8 cellular contexts compared by ENCODE assay signal in genomic region chr6:29887819-29888581, GRCh38. TPM values are rescaled to one million over a fixed set of nuclear protein-coding genes. Genes with fewer than 3 reads are reported as not detected.
DNase-seq lines count a peak whose midpoint lies in the region; ATAC-seq and TF ChIP-seq lines count a peak whose summit lies in the region.

No MANE protein-coding gene starts in this region.

- H3K27ac ChIP-seq in duodenal mucosa (ENCODE audit: low read depth, low read length) (peak overlapping the region; percentile 83), lung (ENCODE audit: low read depth in 1 of 2, low read length in 1 of 2) (peak overlapping the region; percentile 34 to 97), vagina (no peak overlapping the region)

- TF ChIP-seq CTCF in lung (IDR thresholded peaks at IDR 0.05; ENCODE audit: control extremely low read depth, extremely low read depth) (no peak), vagina (IDR thresholded peaks at IDR 0.05) (no peak)

- intact Hi-C loops in vagina (cut with DNase I), result no loop called here

- DNase-seq in DMS53 (lab: John Stamatoyannopoulos, UW) (peak; percentile 93), HuH-7 (ENCODE audit: low spot score) (peak; percentile 28), lung (ENCODE audit: low spot score) (peak; percentile 89), vagina (ENCODE audit: extremely low spot score in 2 of 2) (no peak)
- peak; percentile 80 to 85 for DNase-seq in activated CD4-positive, alpha-beta T cell treated with anti-CD3 and anti-CD28 coated beads, Interleukin-2, amount 50 U/mL, for 48 hours
- peak; percentile 53 to 60 (median 58) for DNase-seq in stimulated activated CD4-positive, alpha-beta T cell treated with anti-CD3 and anti-CD28 coated beads, TNF-alpha, amount 100 ng/mL, for 48 hours (ENCODE audit: low read depth in 3 of 3)

- H3K4me1 ChIP-seq in duodenal mucosa (ENCODE audit: control insufficient read depth in 1 of 2, insufficient read depth in 2 of 2, low read length in 2 of 2) (peaks cover 8 to 20% of the 10 kb centered on the region in 2 donors), lung (ENCODE audit: control insufficient read depth in 2 of 2, insufficient read depth in 2 of 2, low read length in 2 of 2) (peaks cover 0 to 2% of the 10 kb centered on the region in 2 donors), vagina (no peaks in the 10 kb centered on the region)

- H3K27me3 ChIP-seq in duodenal mucosa (ENCODE audit: control insufficient read depth in 1 of 2, insufficient read depth in 2 of 2, low read length in 2 of 2) (no peaks in the 10 kb centered on the region), lung (ENCODE audit: control insufficient read depth, insufficient read depth) (no peaks in the 10 kb centered on the region), vagina (no peaks in the 10 kb centered on the region)

- H3K36me3 ChIP-seq in duodenal mucosa (ENCODE audit: control insufficient read depth in 1 of 2, insufficient read depth in 2 of 2, low read length in 2 of 2) (peaks cover under 1 to 11% of the 10 kb centered on the region in 2 donors), lung (ENCODE audit: control insufficient read depth in 2 of 2, insufficient read depth in 2 of 2, low read length in 2 of 2) (peaks cover 0 to 1% of the 10 kb centered on the region in 2 donors), vagina (no peaks in the 10 kb centered on the region)

- 0% methylated on average over 81 of the region's 81 CpGs for WGBS in lung, 2 donors

- H3K4me3 ChIP-seq in duodenal mucosa (ENCODE audit: low read depth in 1 of 2, low read length in 2 of 2), result peak overlapping the region; percentile 80 to 87
- peak overlapping the region; percentile 60 for H3K4me3 ChIP-seq in lung
- H3K4me3 ChIP-seq in vagina, result peak overlapping the region in 1 of 2 donors; percentile 80

- TF ChIP-seq POLR2A in vagina (IDR thresholded peaks at IDR 0.05), result peak in 1 of 2 donors; percentile 9

- H3K9me3 ChIP-seq in duodenal mucosa (ENCODE audit: control insufficient read depth in 1 of 2, low read length in 2 of 2) (no peaks in the 10 kb centered on the region), lung (ENCODE audit: control insufficient read depth in 2 of 2, insufficient read depth in 1 of 2, low read length in 1 of 2) (no peaks in the 10 kb centered on the region), vagina (no peaks in the 10 kb centered on the region)

- peak overlapping the region; percentile 87 to 92 for H3K9ac ChIP-seq in duodenal mucosa (ENCODE audit: low read depth in 1 of 2, low read length in 2 of 2)

- ATAC-seq in GM21367 (IDR thresholded peaks at IDR 0.05; ENCODE audit: unreplicated experiment), result peak; percentile 60
- peak; percentile 84 for ATAC-seq in lung (ENCODE audit: insufficient read depth, low FRiP score)

RNA-seq across cellular contexts. Expression of gene HLA-A, which starts 54.3 kb away (rescaled TPM):
- total RNA-seq in lung, result 100 to 1,000 TPM; 320 to 577 TPM
- polyA plus RNA-seq in lung, result 1,000 to 10,000 TPM in 1 of 2 donors, 100 to 1,000 TPM in 1; 845 to 3,222 TPM
- 691 TPM for total RNA-seq in vagina

Comparison
In these comparisons a context has a peak if more than half of its experiments do, and no peak if none do; other contexts are left out.
1. DNase-seq: peak in DMS53 (single experiment), HuH-7 (single experiment), activated CD4-positive, alpha-beta T cell treated with anti-CD3 and anti-CD28 coated beads, Interleukin-2, amount 50 U/mL, for 48 hours (2 of 2), lung (single experiment) and stimulated activated CD4-positive, alpha-beta T cell treated with anti-CD3 and anti-CD28 coated beads, TNF-alpha, amount 100 ng/mL, for 48 hours (3 of 3); none in vagina (0 of 2).